In genomic region chr13:44273991-44274810, GRCh38 we compare ENCODE assay signal across 1 cellular context.
TF ChIP-seq lines count a peak whose summit lies in the region.

No MANE protein-coding gene starts in this region.

TF ChIP-seq in GM23338, 12 proteins besides CTCF, POLR2A, EP300 and RAD21 (continued from another document):
- TF ChIP-seq ZNF462 (CRISPR knock-in tag; IDR thresholded peaks at IDR 0.05) (no peak), CREB1 (CRISPR knock-in tag; IDR thresholded peaks at IDR 0.05; ENCODE audit: low read depth) (no peak), EZH2 (IDR thresholded peaks at IDR 0.05; ENCODE audit: low read depth, unreplicated experiment) (no peak)
